In the genomic region with DNA sequence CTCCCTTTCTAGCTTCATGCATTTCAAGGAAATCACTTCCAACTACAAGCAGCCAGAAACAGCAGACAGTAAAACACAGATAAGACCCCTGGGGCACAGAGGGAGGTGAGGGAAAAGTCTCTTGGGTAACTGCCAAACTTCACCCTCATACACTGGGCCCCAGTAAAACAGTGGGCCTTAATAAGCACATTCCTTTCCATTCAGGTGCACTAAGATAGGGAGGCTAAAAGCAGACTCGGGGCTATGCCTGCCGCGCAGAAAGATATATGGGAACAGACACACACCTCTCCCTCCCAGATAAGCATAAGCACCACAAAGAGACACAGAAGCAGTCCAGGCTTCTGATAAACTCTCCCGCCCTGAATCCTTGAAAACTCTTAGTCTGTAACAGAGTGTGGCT, we compare ENCODE assay signal across 1 cellular context.
TF ChIP-seq lines count a peak whose summit lies in the region.

No MANE protein-coding gene starts in this region.

TF ChIP-seq in K562, 482 proteins besides CTCF, POLR2A, EP300 and RAD21 (continued from another document and continues in another):
- TF ChIP-seq, protein P1, sequence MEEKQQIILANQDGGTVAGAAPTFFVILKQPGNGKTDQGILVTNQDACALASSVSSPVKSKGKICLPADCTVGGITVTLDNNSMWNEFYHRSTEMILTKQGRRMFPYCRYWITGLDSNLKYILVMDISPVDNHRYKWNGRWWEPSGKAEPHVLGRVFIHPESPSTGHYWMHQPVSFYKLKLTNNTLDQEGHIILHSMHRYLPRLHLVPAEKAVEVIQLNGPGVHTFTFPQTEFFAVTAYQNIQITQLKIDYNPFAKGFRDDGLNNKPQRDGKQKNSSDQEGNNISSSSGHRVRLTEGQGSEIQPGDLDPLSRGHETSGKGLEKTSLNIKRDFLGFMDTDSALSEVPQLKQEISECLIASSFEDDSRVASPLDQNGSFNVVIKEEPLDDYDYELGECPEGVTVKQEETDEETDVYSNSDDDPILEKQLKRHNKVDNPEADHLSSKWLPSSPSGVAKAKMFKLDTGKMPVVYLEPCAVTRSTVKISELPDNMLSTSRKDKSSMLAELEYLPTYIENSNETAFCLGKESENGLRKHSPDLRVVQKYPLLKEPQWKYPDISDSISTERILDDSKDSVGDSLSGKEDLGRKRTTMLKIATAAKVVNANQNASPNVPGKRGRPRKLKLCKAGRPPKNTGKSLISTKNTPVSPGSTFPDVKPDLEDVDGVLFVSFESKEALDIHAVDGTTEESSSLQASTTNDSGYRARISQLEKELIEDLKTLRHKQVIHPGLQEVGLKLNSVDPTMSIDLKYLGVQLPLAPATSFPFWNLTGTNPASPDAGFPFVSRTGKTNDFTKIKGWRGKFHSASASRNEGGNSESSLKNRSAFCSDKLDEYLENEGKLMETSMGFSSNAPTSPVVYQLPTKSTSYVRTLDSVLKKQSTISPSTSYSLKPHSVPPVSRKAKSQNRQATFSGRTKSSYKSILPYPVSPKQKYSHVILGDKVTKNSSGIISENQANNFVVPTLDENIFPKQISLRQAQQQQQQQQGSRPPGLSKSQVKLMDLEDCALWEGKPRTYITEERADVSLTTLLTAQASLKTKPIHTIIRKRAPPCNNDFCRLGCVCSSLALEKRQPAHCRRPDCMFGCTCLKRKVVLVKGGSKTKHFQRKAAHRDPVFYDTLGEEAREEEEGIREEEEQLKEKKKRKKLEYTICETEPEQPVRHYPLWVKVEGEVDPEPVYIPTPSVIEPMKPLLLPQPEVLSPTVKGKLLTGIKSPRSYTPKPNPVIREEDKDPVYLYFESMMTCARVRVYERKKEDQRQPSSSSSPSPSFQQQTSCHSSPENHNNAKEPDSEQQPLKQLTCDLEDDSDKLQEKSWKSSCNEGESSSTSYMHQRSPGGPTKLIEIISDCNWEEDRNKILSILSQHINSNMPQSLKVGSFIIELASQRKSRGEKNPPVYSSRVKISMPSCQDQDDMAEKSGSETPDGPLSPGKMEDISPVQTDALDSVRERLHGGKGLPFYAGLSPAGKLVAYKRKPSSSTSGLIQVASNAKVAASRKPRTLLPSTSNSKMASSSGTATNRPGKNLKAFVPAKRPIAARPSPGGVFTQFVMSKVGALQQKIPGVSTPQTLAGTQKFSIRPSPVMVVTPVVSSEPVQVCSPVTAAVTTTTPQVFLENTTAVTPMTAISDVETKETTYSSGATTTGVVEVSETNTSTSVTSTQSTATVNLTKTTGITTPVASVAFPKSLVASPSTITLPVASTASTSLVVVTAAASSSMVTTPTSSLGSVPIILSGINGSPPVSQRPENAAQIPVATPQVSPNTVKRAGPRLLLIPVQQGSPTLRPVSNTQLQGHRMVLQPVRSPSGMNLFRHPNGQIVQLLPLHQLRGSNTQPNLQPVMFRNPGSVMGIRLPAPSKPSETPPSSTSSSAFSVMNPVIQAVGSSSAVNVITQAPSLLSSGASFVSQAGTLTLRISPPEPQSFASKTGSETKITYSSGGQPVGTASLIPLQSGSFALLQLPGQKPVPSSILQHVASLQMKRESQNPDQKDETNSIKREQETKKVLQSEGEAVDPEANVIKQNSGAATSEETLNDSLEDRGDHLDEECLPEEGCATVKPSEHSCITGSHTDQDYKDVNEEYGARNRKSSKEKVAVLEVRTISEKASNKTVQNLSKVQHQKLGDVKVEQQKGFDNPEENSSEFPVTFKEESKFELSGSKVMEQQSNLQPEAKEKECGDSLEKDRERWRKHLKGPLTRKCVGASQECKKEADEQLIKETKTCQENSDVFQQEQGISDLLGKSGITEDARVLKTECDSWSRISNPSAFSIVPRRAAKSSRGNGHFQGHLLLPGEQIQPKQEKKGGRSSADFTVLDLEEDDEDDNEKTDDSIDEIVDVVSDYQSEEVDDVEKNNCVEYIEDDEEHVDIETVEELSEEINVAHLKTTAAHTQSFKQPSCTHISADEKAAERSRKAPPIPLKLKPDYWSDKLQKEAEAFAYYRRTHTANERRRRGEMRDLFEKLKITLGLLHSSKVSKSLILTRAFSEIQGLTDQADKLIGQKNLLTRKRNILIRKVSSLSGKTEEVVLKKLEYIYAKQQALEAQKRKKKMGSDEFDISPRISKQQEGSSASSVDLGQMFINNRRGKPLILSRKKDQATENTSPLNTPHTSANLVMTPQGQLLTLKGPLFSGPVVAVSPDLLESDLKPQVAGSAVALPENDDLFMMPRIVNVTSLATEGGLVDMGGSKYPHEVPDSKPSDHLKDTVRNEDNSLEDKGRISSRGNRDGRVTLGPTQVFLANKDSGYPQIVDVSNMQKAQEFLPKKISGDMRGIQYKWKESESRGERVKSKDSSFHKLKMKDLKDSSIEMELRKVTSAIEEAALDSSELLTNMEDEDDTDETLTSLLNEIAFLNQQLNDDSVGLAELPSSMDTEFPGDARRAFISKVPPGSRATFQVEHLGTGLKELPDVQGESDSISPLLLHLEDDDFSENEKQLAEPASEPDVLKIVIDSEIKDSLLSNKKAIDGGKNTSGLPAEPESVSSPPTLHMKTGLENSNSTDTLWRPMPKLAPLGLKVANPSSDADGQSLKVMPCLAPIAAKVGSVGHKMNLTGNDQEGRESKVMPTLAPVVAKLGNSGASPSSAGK (IDR thresholded peaks at IDR 0.05) = no peak
- TF ChIP-seq ADNP (tag; IDR thresholded peaks at IDR 0.05) (peak; percentile 60; the same call in 1 of the 2 replicates), DMBX1 (CRISPR knock-in tag; IDR thresholded peaks at IDR 0.05; ENCODE audit: borderline replicate concordance) (peak; percentile 87; the same call in 1 of the 2 replicates), SMC3 (conservative IDR thresholded peaks at IDR 0.05; ENCODE audit: insufficient read depth, low read depth, low read length) (no peak), JUNB (CRISPR knock-in tag; conservative IDR thresholded peaks at IDR 0.05) (no peak), PRPF4 (IDR thresholded peaks at IDR 0.05; ENCODE audit: insufficient read depth, low read depth, low read length, poor library complexity, severe bottlenecking) (no peak), ZBTB7A (IDR thresholded peaks at IDR 0.05; ENCODE audit: borderline replicate concordance, control insufficient read depth, low read depth, low read length) (no peak), GTF2F1 (IDR thresholded peaks at IDR 0.05; ENCODE audit: low read depth, low read length) (no peak), ZNF408 (CRISPR knock-in tag; IDR thresholded peaks at IDR 0.05; ENCODE audit: low read depth) (no peak), ZNF24 (IDR thresholded peaks at IDR 0.05) (0 out of 2 replicates have a peak, but pooled peaks have one; percentile 28), MAFK (IDR thresholded peaks at IDR 0.05; ENCODE audit: low read length) (no peak), BACH1 (tag; IDR thresholded peaks at IDR 0.05) (no peak), MECOM (CRISPR knock-in tag; IDR thresholded peaks at IDR 0.05) (peak; percentile 80), FOSL1 (tag; conservative IDR thresholded peaks at IDR 0.05) (no peak), ZNF778 (CRISPR knock-in tag; IDR thresholded peaks at IDR 0.05) (no peak), CAMTA2 (CRISPR knock-in tag; conservative IDR thresholded peaks at IDR 0.05) (no peak), ZC3H4 (CRISPR knock-in tag; IDR thresholded peaks at IDR 0.05; ENCODE audit: borderline replicate concordance) (no peak), ZKSCAN1 (IDR thresholded peaks at IDR 0.05; ENCODE audit: low read depth, low read length) (no peak; the same call in 1 of the 2 replicates), FOXJ2 (tag; IDR thresholded peaks at IDR 0.05) (no peak), ZNF347 (CRISPR knock-in tag; IDR thresholded peaks at IDR 0.05; ENCODE audit: low read depth) (no peak), ZNF75A (CRISPR knock-in tag; IDR thresholded peaks at IDR 0.05) (no peak), NR1H2 (CRISPR knock-in tag; IDR thresholded peaks at IDR 0.05) (no peak), ZNF551 (CRISPR knock-in tag; IDR thresholded peaks at IDR 0.05) (no peak), ZNF445 (CRISPR knock-in tag; IDR thresholded peaks at IDR 0.05; ENCODE audit: low read depth) (no peak), MYNN (IDR thresholded peaks at IDR 0.05) (peak; percentile 77), MYNN (CRISPR knock-in tag; IDR thresholded peaks at IDR 0.05) (no peak), PHB2 (IDR thresholded peaks at IDR 0.05; ENCODE audit: low read depth) (peak; percentile 96), GABPB1 (CRISPR knock-in tag; IDR thresholded peaks at IDR 0.05) (no peak), SAP30 (IDR thresholded peaks at IDR 0.05; ENCODE audit: borderline replicate concordance, insufficient read depth, low read depth, low read length, poor library complexity, severe bottlenecking) (no peak), ESRRB (CRISPR knock-in tag; IDR thresholded peaks at IDR 0.05; ENCODE audit: borderline replicate concordance) (no peak), CREM (IDR thresholded peaks at IDR 0.05; ENCODE audit: low read depth) (peak; percentile 71), KLF10 (CRISPR knock-in tag; IDR thresholded peaks at IDR 0.05) (no peak), C11orf30 (IDR thresholded peaks at IDR 0.05; ENCODE audit: low read depth) (0 out of 2 replicates have a peak, but pooled peaks have one; percentile 19), MBD2 (IDR thresholded peaks at IDR 0.05; ENCODE audit: borderline replicate concordance, low read depth) (peak; percentile 67), GATAD2B (IDR thresholded peaks at IDR 0.05; ENCODE audit: borderline replicate concordance) (peak; percentile 88; the same call in 1 of the 2 replicates)
- TF ChIP-seq, protein P2, sequence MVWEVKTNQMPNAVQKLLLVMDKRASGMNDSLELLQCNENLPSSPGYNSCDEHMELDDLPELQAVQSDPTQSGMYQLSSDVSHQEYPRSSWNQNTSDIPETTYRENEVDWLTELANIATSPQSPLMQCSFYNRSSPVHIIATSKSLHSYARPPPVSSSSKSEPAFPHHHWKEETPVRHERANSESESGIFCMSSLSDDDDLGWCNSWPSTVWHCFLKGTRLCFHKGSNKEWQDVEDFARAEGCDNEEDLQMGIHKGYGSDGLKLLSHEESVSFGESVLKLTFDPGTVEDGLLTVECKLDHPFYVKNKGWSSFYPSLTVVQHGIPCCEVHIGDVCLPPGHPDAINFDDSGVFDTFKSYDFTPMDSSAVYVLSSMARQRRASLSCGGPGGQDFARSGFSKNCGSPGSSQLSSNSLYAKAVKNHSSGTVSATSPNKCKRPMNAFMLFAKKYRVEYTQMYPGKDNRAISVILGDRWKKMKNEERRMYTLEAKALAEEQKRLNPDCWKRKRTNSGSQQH (CRISPR knock-in tag; IDR thresholded peaks at IDR 0.05) = no peak
- TF ChIP-seq, protein P3, sequence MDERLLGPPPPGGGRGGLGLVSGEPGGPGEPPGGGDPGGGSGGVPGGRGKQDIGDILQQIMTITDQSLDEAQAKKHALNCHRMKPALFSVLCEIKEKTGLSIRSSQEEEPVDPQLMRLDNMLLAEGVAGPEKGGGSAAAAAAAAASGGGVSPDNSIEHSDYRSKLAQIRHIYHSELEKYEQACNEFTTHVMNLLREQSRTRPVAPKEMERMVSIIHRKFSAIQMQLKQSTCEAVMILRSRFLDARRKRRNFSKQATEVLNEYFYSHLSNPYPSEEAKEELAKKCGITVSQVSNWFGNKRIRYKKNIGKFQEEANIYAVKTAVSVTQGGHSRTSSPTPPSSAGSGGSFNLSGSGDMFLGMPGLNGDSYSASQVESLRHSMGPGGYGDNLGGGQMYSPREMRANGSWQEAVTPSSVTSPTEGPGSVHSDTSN (CRISPR knock-in tag; IDR thresholded peaks at IDR 0.05; ENCODE audit: low read depth) = no peak
- TF ChIP-seq, protein P3 (tag; conservative IDR thresholded peaks at IDR 0.05; ENCODE audit: low read depth) = peak; percentile 88
- TF ChIP-seq, protein P4, sequence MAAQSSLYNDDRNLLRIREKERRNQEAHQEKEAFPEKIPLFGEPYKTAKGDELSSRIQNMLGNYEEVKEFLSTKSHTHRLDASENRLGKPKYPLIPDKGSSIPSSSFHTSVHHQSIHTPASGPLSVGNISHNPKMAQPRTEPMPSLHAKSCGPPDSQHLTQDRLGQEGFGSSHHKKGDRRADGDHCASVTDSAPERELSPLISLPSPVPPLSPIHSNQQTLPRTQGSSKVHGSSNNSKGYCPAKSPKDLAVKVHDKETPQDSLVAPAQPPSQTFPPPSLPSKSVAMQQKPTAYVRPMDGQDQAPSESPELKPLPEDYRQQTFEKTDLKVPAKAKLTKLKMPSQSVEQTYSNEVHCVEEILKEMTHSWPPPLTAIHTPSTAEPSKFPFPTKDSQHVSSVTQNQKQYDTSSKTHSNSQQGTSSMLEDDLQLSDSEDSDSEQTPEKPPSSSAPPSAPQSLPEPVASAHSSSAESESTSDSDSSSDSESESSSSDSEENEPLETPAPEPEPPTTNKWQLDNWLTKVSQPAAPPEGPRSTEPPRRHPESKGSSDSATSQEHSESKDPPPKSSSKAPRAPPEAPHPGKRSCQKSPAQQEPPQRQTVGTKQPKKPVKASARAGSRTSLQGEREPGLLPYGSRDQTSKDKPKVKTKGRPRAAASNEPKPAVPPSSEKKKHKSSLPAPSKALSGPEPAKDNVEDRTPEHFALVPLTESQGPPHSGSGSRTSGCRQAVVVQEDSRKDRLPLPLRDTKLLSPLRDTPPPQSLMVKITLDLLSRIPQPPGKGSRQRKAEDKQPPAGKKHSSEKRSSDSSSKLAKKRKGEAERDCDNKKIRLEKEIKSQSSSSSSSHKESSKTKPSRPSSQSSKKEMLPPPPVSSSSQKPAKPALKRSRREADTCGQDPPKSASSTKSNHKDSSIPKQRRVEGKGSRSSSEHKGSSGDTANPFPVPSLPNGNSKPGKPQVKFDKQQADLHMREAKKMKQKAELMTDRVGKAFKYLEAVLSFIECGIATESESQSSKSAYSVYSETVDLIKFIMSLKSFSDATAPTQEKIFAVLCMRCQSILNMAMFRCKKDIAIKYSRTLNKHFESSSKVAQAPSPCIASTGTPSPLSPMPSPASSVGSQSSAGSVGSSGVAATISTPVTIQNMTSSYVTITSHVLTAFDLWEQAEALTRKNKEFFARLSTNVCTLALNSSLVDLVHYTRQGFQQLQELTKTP (IDR thresholded peaks at IDR 0.05; ENCODE audit: low read depth in 1 of 2, partially characterized antibody in 2 of 2) = peak in 1 of 2 experiments; percentile 70
- TF ChIP-seq, protein P5, sequence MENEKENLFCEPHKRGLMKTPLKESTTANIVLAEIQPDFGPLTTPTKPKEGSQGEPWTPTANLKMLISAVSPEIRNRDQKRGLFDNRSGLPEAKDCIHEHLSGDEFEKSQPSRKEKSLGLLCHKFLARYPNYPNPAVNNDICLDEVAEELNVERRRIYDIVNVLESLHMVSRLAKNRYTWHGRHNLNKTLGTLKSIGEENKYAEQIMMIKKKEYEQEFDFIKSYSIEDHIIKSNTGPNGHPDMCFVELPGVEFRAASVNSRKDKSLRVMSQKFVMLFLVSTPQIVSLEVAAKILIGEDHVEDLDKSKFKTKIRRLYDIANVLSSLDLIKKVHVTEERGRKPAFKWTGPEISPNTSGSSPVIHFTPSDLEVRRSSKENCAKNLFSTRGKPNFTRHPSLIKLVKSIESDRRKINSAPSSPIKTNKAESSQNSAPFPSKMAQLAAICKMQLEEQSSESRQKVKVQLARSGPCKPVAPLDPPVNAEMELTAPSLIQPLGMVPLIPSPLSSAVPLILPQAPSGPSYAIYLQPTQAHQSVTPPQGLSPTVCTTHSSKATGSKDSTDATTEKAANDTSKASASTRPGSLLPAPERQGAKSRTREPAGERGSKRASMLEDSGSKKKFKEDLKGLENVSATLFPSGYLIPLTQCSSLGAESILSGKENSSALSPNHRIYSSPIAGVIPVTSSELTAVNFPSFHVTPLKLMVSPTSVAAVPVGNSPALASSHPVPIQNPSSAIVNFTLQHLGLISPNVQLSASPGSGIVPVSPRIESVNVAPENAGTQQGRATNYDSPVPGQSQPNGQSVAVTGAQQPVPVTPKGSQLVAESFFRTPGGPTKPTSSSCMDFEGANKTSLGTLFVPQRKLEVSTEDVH (IDR thresholded peaks at IDR 0.05; ENCODE audit: low read depth, partially characterized antibody) = peak; percentile 76
